In the genomic region with DNA sequence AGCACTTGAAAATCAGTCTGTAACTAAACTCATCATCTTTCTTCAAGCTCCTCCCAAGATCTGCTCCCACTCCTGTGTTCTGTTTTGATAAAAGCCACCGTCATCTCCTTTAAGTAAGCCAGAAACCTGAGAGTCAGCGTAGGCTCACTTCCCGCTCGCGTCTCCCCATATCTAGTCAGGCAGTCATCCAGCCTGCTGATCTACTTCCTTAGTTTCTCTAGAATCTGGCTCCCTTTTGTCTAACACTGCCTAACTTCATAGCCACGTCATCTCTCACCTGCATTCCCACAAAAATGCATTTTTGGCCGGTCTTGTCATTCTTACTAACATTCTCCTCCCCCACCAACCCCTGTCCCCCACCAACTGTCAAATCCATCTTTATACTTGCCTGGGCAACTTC, we compare ENCODE assay signal across 14 cellular contexts. TPM values are rescaled to one million over a fixed set of nuclear protein-coding genes. Genes with fewer than 3 reads are reported as not detected.
DNase-seq lines count a peak whose midpoint lies in the region; ATAC-seq and TF ChIP-seq lines count a peak whose summit lies in the region.
"Had no signal": no experiment of that assay in that cellular context is flagged by ENCODE, and none has a peak within 500 bp of the region (broad histone marks: within the 10 kb centered on the region; RNA-seq: fewer than 3 reads in every experiment).

No MANE protein-coding gene starts in this region.

- no TSS peak for BruUV-seq in PC-9 (replicated peaks; lab: Mats Ljungman, UMichigan)

- no peak overlapping the region for H3K4me3 ChIP-seq in PC-9
- no peak overlapping the region for H3K4me3 ChIP-seq in epithelial cell of esophagus (ENCODE audit: low read length)
- no peak overlapping the region for H3K4me3 ChIP-seq in osteoblast (ENCODE audit: insufficient read depth, low read length)
- H3K4me3 ChIP-seq in ascending aorta = no peak overlapping the region
- H3K4me3 ChIP-seq: BLaER1 treated with 17β-estradiol and CSF1 and Interleukin-3, amounts not matched to agents 10 nM and 100 nM had no signal

- H3K36me3 ChIP-seq in PC-9 (ENCODE audit: low read depth) (no peaks in the 10 kb centered on the region), osteoblast (ENCODE audit: insufficient read depth, low read length) (no peaks in the 10 kb centered on the region), ascending aorta (no peaks in the 10 kb centered on the region)
- H3K36me3 ChIP-seq: BLaER1 treated with 17β-estradiol and CSF1 and Interleukin-3, amounts not matched to agents 10 nM and 100 nM had no signal

- POLR2A ChIA-PET in PC-9 (lab: Charles Lee; ENCODE audit: unreplicated experiment) = interaction anchor here (0.6 to 0.7 kb wide), 3 partner anchors 8 to 122 kb away, joined by 4 to 5 read pairs (median 4); no protein-coding TSS in a partner anchor

- H2AFZ ChIP-seq in PC-9 (no peak overlapping the region), osteoblast (ENCODE audit: low read length) (no peak overlapping the region)

- TF ChIP-seq CTCF in PC-9 (conservative IDR thresholded peaks at IDR 0.05) = no peak
- TF ChIP-seq CTCF in epithelial cell of esophagus (IDR thresholded peaks at IDR 0.05; ENCODE audit: insufficient read depth, low read depth, low read length, missing control alignments) = no peak
- TF ChIP-seq CTCF in osteoblast (IDR thresholded peaks at IDR 0.05; ENCODE audit: extremely low read depth, low read depth, low read length) = no peak
- TF ChIP-seq CTCF in ascending aorta (IDR thresholded peaks at IDR 0.05) = no peak

- DNase-seq in EL (peak; percentile 33), PC-9 (peak; percentile 82 to 94), epithelial cell of esophagus (ENCODE audit: low read depth) (peak; percentile 99), osteoblast (ENCODE audit: insufficient read length, low spot score, missing footprints) (peak; percentile 36), ascending aorta (ENCODE audit: low spot score in 2 of 2) (no peak), NCI-H187 (lab: John Stamatoyannopoulos, UW) (no peak), SHP77 treated with DMSO at 0.1 percent for 48 hours (lab: John Stamatoyannopoulos, UW) (no peak)
- DNase-seq: activated CD4-positive, alpha-beta memory T cell treated with anti-CD3 and anti-CD28 coated beads for 36 hours; activated gamma-delta T cell; caudate nucleus; GF-D8; NCI-H2081 had no signal

- H3K4me1 ChIP-seq in PC-9 (replicated peaks; ENCODE audit: insufficient read depth) (peaks cover 71% of the 10 kb centered on the region), osteoblast (ENCODE audit: insufficient read depth, low read length) (peaks cover 26% of the 10 kb centered on the region), ascending aorta (peaks cover 5 to 7% of the 10 kb centered on the region in 2 donors)

- intact Hi-C loops in PC-9 (cut with micrococcal nuclease; ENCODE audit: unreplicated experiment) = loop anchor here (5.0 to 10.0 kb wide), 2 partner anchors 119 to 944 kb away; no protein-coding TSS in a partner anchor
- intact Hi-C loops in ascending aorta (cut with DNase I) = no loop called here

- H4K20me1 ChIP-seq in PC-9 (ENCODE audit: insufficient read depth) = no peaks in the 10 kb centered on the region; the same call in 1 of the 2 replicates
- H4K20me1 ChIP-seq in osteoblast (ENCODE audit: insufficient read depth, low read length) = no peaks in the 10 kb centered on the region

- peak overlapping the region; percentile 48 for H3K4me2 ChIP-seq in PC-9
- H3K4me2 ChIP-seq in osteoblast (ENCODE audit: insufficient read depth, low read length) = no peak overlapping the region

- H3K9me3 ChIP-seq in PC-9 (ENCODE audit: insufficient read depth, low read depth) = no peaks in the 10 kb centered on the region
- no peaks in the 10 kb centered on the region for H3K9me3 ChIP-seq in osteoblast (ENCODE audit: low read depth, low read length)
- H3K9me3 ChIP-seq in ascending aorta = no peaks in the 10 kb centered on the region
- H3K9me3 ChIP-seq: BLaER1 treated with 17β-estradiol and CSF1 and Interleukin-3, amounts not matched to agents 10 nM and 100 nM had no signal

- peaks cover 65% of the 10 kb centered on the region for H3K79me2 ChIP-seq in PC-9 (ENCODE audit: low read depth)
- H3K79me2 ChIP-seq in osteoblast (ENCODE audit: insufficient read depth, low read length) = peaks cover 4% of the 10 kb centered on the region

- peaks cover 46% of the 10 kb centered on the region for H3F3A ChIP-seq in PC-9 (ENCODE audit: insufficient read depth, low read depth)

- no peak for ATAC-seq in HG02884 (IDR thresholded peaks at IDR 0.05; ENCODE audit: unreplicated experiment)

- H3K27ac ChIP-seq in PC-9 = peak overlapping the region; percentile 73
- H3K27ac ChIP-seq in osteoblast (ENCODE audit: low read depth, low read length) = no peak overlapping the region
- H3K27ac ChIP-seq in ascending aorta = no peak overlapping the region
- H3K27ac ChIP-seq: BLaER1 treated with 17β-estradiol and CSF1 and Interleukin-3, amounts not matched to agents 10 nM and 100 nM had no signal

- H3K9me2 ChIP-seq in PC-9 (ENCODE audit: insufficient read depth) = no peaks in the 10 kb centered on the region

- CTCF ChIA-PET in PC-9 (lab: Charles Lee) = no interaction called here

- no peaks in the 10 kb centered on the region for H3K27me3 ChIP-seq in PC-9 (ENCODE audit: insufficient read depth, low read depth)
- H3K27me3 ChIP-seq in osteoblast (ENCODE audit: insufficient read depth, low read length) = no peaks in the 10 kb centered on the region
- no peaks in the 10 kb centered on the region for H3K27me3 ChIP-seq in ascending aorta

RNA-seq across cellular contexts. Expression of gene TJP2, which starts 3.0 kb away (rescaled TPM):
- total RNA-seq in PC-9 (2021) (120 and 143 TPM in 2 replicates), osteoblast (28.6 and 30.4 TPM in 2 replicates), ascending aorta (154 TPM)

Comparison
In these comparisons a context has a peak if more than half of its experiments do, and no peak if none do; other contexts are left out.
1. DNase-seq: peak in EL (single experiment), PC-9 (2 of 2), epithelial cell of esophagus (single experiment) and osteoblast (single experiment); none in ascending aorta (0 of 2), NCI-H187 (0 of 2) and SHP77 treated with DMSO at 0.1 percent for 48 hours (single experiment).